In genomic region chr19:14082675-14082960, GRCh38 we compare ENCODE assay signal across 1 cellular context.
TF ChIP-seq lines count a peak whose summit lies in the region.

No MANE protein-coding gene starts in this region.

TF ChIP-seq in neural cell, 6 proteins besides CTCF, POLR2A, EP300 and RAD21 (continued from another document):
- TF ChIP-seq REST (IDR thresholded peaks at IDR 0.05; ENCODE audit: borderline replicate concordance) = no peak
- no peak for TF ChIP-seq MXI1 (conservative IDR thresholded peaks at IDR 0.05; ENCODE audit: poor library complexity, severe bottlenecking)
